Comparison of ENCODE assay signal across 16 cellular contexts in the genomic region with DNA sequence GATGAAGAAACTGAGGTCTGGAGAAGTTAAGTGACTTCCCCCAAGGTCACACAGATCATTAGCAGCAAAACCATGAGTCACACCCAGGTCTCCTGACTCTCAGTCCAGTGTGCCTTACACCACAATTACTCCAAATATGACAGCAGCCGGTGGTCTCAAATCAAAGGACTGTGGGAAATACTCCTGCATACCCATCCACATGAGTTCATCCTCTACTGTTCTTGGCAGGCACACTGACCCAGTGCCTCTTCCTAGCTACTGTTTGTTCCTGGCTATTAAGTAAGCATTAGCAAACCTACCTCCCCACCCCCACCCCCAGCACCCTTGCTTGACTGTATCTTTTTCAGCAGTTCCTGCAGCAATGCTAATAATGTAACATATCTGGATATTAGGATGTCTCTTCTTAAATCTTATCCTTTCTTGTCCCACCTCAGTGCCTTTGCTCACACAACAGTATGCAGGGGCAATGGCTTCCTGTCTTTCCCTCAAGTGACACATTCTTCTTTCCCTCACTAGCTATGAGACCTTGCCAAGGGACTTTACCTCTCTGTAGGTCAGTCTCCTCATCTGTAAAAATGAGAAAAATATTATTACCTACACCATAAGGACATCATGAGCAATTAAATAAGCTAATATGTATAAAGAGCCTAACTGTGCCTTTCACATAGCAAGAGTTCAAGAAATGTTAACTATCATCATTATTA. TPM values are rescaled to one million over a fixed set of nuclear protein-coding genes. Genes with fewer than 3 reads are reported as not detected.
A peak's percentile ranks its signal among the peaks of the same experiment; 100 is the strongest.
DNase-seq lines count a peak whose midpoint lies in the region; ATAC-seq and TF ChIP-seq lines count a peak whose summit lies in the region.
"Had no signal": no experiment of that assay in that cellular context is flagged by ENCODE, and none has a peak within 500 bp of the region (broad histone marks: within the 10 kb centered on the region; RNA-seq: fewer than 3 reads in every experiment).

No MANE protein-coding gene starts in this region.

- 80 to 100% methylated on average over 1 of the region's 1 CpG for WGBS in mesodermal cell (ENCODE audit: insufficient coverage in 2 of 2), 2 experiments
- WGBS in mammary epithelial cell (ENCODE audit: low coverage, missing lambda C conversion rate): 46% methylated on average over 1 of the region's 1 CpG

- ATAC-seq in activated CD8-positive, alpha-beta memory T cell treated with anti-CD3 and anti-CD28 coated beads, Interleukin-2, amount 10 ng/mL, durations not matched to agents 7 days and 5 days: no peak

- H3K27me3 ChIP-seq in mammary epithelial cell (ENCODE audit: insufficient read depth, low read length): no peaks in the 10 kb centered on the region

- peak; percentile 42 for DNase-seq in EL
- DNase-seq in M059J (ENCODE audit: low read depth): peak; percentile 51
- DNase-seq in dermis microvascular lymphatic vessel endothelial cell (ENCODE audit: low read depth in 2 of 2): peak; percentile 52 to 75
- DNase-seq in mammary epithelial cell: no peak
- no peak for DNase-seq in germinal center (ENCODE audit: low spot score)
- DNase-seq in activated CD8-positive, alpha-beta memory T cell treated with anti-CD3 and anti-CD28 coated beads, Interleukin-2, amount 10 ng/mL, durations not matched to agents 7 days and 5 days: no peak
- no peak for DNase-seq in midbrain (lab: John Stamatoyannopoulos, UW)
- DNase-seq: activated CD4-positive, CD25-positive, alpha-beta regulatory T cell; activated T-cell treated with anti-CD3 and anti-CD28 coated beads, Interleukin-2, amount 50 U/mL, for 1 hour; CD8-positive, alpha-beta memory T cell; effector memory CD4-positive, alpha-beta T cell; NCI-H1092; SIG-M5 had no signal

- H3K4me3 ChIP-seq in mesodermal cell (ENCODE audit: extremely low read depth, insufficient read depth, low read length, poor library complexity, severe bottlenecking): no peak overlapping the region
- no peak overlapping the region for H3K4me3 ChIP-seq in mammary epithelial cell (replicated peaks in 1 of 3; ENCODE audit: insufficient read depth in 1 of 3, low read depth in 2 of 3, low read length in 3 of 3)

- H3K4me1 ChIP-seq in mesodermal cell (ENCODE audit: control insufficient read depth, insufficient read depth, low read length, poor library complexity, severe bottlenecking) (peaks cover 32% of the 10 kb centered on the region), mammary epithelial cell (ENCODE audit: insufficient read depth, low read length) (no peaks in the 10 kb centered on the region)

- CTCF ChIA-PET in mammary epithelial cell (lab: Charles Lee; ENCODE audit: low non-redundant PET): no interaction called here
- CTCF ChIA-PET in activated CD8-positive, alpha-beta memory T cell treated with anti-CD3 and anti-CD28 coated beads, Interleukin-2, amount 10 ng/mL, durations not matched to agents 7 days and 5 days (lab: Charles Lee): no interaction called here

- H3K4me1 Mint-ChIP-seq in activated CD8-positive, alpha-beta memory T cell treated with anti-CD3 and anti-CD28 coated beads, Interleukin-2, amount 10 ng/mL, durations not matched to agents 7 days and 5 days: peaks cover 5% of the 10 kb centered on the region
- H3K4me1 Mint-ChIP-seq: CD8-positive, alpha-beta memory T cell had no signal

- TF ChIP-seq CTCF in mammary epithelial cell (conservative IDR thresholded peaks at IDR 0.05 in 1 of 2, IDR thresholded peaks at IDR 0.05 in 1 of 2; ENCODE audit: extremely low read depth in 1 of 2, insufficient read depth in 1 of 2, low read depth in 1 of 2, low read length in 2 of 2): no peak

- no peak overlapping the region for H3K4me3 Mint-ChIP-seq in activated CD8-positive, alpha-beta memory T cell treated with anti-CD3 and anti-CD28 coated beads, Interleukin-2, amount 10 ng/mL, durations not matched to agents 7 days and 5 days
- H3K4me3 Mint-ChIP-seq: CD8-positive, alpha-beta memory T cell; mesothelial cell of epicardium; stimulated activated naive CD8-positive, alpha-beta T cell treated with anti-CD3 and anti-CD28 coated beads, Interleukin-15, Interleukin-2, amounts not matched to agents 100 ng/mL and 50 ng/mL, for 24 hours had no signal

- no peak overlapping the region for H3K4me2 ChIP-seq in mammary epithelial cell (ENCODE audit: insufficient read depth, low read depth, low read length)

- H2AFZ ChIP-seq in mammary epithelial cell (ENCODE audit: low read depth, low read length): no peak overlapping the region

- no peaks in the 10 kb centered on the region for H3K79me2 ChIP-seq in mammary epithelial cell (ENCODE audit: insufficient read depth, low read length)

- dilution Hi-C loops in mammary epithelial cell (cut with HindIII; ENCODE audit: low sequenced_read_pairs): no loop called here

- no peak overlapping the region for H3K27ac Mint-ChIP-seq in activated CD8-positive, alpha-beta memory T cell treated with anti-CD3 and anti-CD28 coated beads, Interleukin-2, amount 10 ng/mL, durations not matched to agents 7 days and 5 days
- H3K27ac Mint-ChIP-seq: mesothelial cell of epicardium; stimulated activated naive CD8-positive, alpha-beta T cell treated with anti-CD3 and anti-CD28 coated beads, Interleukin-15, Interleukin-2, amounts not matched to agents 100 ng/mL and 50 ng/mL, for 24 hours had no signal

- no TSS peak for BruUV-seq in mammary epithelial cell (replicated peaks; lab: Mats Ljungman, UMichigan)

- no peaks in the 10 kb centered on the region for H3K9me3 Mint-ChIP-seq in activated CD8-positive, alpha-beta memory T cell treated with anti-CD3 and anti-CD28 coated beads, Interleukin-2, amount 10 ng/mL, durations not matched to agents 7 days and 5 days (ENCODE audit: low read depth)
- H3K9me3 Mint-ChIP-seq: CD8-positive, alpha-beta memory T cell; mesothelial cell of epicardium; stimulated activated naive CD8-positive, alpha-beta T cell treated with anti-CD3 and anti-CD28 coated beads, Interleukin-15, Interleukin-2, amounts not matched to agents 100 ng/mL and 50 ng/mL, for 24 hours had no signal

- in situ Hi-C loops in mammary epithelial cell (cut with MboI; ENCODE audit: low sequenced_read_pairs in 2 of 2): no loop called here

- H3K27ac ChIP-seq in mesodermal cell (ENCODE audit: low read depth, low read length, severe bottlenecking) (peak overlapping the region; percentile 17), mammary epithelial cell (ENCODE audit: insufficient read depth, low read depth, low read length) (no peak overlapping the region)

- H3K36me3 ChIP-seq in mesodermal cell (ENCODE audit: control insufficient read depth, insufficient read depth, low read length): peaks cover 15% of the 10 kb centered on the region
- H3K36me3 ChIP-seq in mammary epithelial cell (ENCODE audit: insufficient read depth, low read length): no peaks in the 10 kb centered on the region

- no peaks in the 10 kb centered on the region for H4K20me1 ChIP-seq in mammary epithelial cell (ENCODE audit: insufficient read depth, low read length)

- H3K36me3 Mint-ChIP-seq in activated CD8-positive, alpha-beta memory T cell treated with anti-CD3 and anti-CD28 coated beads, Interleukin-2, amount 10 ng/mL, durations not matched to agents 7 days and 5 days: peaks cover 10% of the 10 kb centered on the region
- H3K36me3 Mint-ChIP-seq: mesothelial cell of epicardium had no signal

- H3K27me3 Mint-ChIP-seq in activated CD8-positive, alpha-beta memory T cell treated with anti-CD3 and anti-CD28 coated beads, Interleukin-2, amount 10 ng/mL, durations not matched to agents 7 days and 5 days: no peaks in the 10 kb centered on the region
- H3K27me3 Mint-ChIP-seq: CD8-positive, alpha-beta memory T cell; stimulated activated naive CD8-positive, alpha-beta T cell treated with anti-CD3 and anti-CD28 coated beads, Interleukin-15, Interleukin-2, amounts not matched to agents 100 ng/mL and 50 ng/mL, for 24 hours had no signal

- H3K9ac ChIP-seq in mammary epithelial cell (ENCODE audit: insufficient read depth, low read length): no peak overlapping the region

- H3K9me3 ChIP-seq in mesodermal cell (ENCODE audit: control insufficient read depth, low read length) (no peaks in the 10 kb centered on the region), mammary epithelial cell (replicated peaks; ENCODE audit: insufficient read depth, low read length) (no peaks in the 10 kb centered on the region)

- intact Hi-C loops in mammary epithelial cell (cut with micrococcal nuclease): no loop called here

RNA-seq across cellular contexts. Expression of a gene that starts 46.2 kb away (rescaled TPM):
- total RNA-seq in M059J (2014; rRNA removed; shearing (Covaris generic)): 14.9 and 28.3 TPM in 2 replicates
- 16.0 and 37.2 TPM in 2 replicates for total RNA-seq in dermis microvascular lymphatic vessel endothelial cell
- 45.7 TPM for polyA plus RNA-seq in mesodermal cell (2013, experiment 1 of 2)
- polyA plus RNA-seq in mesodermal cell (2013, experiment 2 of 2): 42.1 TPM
- 10 to 100 TPM; 32.7 to 63.1 TPM for total RNA-seq in mammary epithelial cell
- polyA plus RNA-seq in mammary epithelial cell: 165 TPM
- polyA minus RNA-seq in mammary epithelial cell: 112 TPM
- 10 to 100 TPM; 36.1 to 51.7 TPM for total RNA-seq in activated CD8-positive, alpha-beta memory T cell treated with anti-CD3 and anti-CD28 coated beads, Interleukin-2, amount 10 ng/mL, durations not matched to agents 7 days and 5 days

Comparison
In these comparisons a context has a peak if more than half of its experiments do, and no peak if none do; other contexts are left out.
1. DNase-seq: peak in EL (single experiment), M059J (single experiment) and dermis microvascular lymphatic vessel endothelial cell (2 of 2); none in mammary epithelial cell (single experiment), germinal center (single experiment), activated CD8-positive, alpha-beta memory T cell treated with anti-CD3 and anti-CD28 coated beads, Interleukin-2, amount 10 ng/mL, durations not matched to agents 7 days and 5 days (single experiment) and midbrain (single experiment).